Comparison of ENCODE assay signal across 16 cellular contexts in the genomic region with DNA sequence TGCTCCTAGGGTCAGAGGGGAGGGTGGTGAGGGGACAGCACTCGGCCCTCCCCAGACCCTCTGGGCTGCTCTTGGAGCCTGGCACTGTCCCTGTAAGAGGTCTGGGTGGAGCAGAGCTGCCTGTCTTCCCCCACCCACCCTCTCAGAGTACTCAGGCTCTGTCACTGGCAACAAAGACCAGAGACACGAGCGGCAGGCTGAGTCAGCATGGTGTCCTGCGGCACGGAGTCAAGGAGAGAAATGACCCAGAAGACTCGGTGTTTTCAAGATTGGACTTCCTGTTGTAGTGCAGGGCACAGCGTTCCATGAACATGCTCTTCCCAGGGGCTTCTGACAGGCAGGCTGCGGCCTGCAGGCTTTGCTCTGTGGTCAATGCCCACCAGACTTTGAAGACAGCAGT. TPM values are rescaled to one million over a fixed set of nuclear protein-coding genes. Genes with fewer than 3 reads are reported as not detected.
"Had no signal": no experiment of that assay in that cellular context is flagged by ENCODE, and none has a peak within 500 bp of the region (broad histone marks: within the 10 kb centered on the region; RNA-seq: fewer than 3 reads in every experiment).

No MANE protein-coding gene starts in this region.

- H3K4me1 Mint-ChIP-seq: activated CD4-positive, alpha-beta T cell treated with anti-CD3 and anti-CD28 coated beads, Interleukin-2, amount 10 ng/mL, durations not matched to agents 7 days and 5 days; mesothelial cell of epicardium had no signal

- H3K9me3 ChIP-seq: spleen, thoracic aorta had no signal

- ATAC-seq: sciatic nerve; stimulated activated naive CD8-positive, alpha-beta T cell treated with anti-CD3 and anti-CD28 coated beads, Interleukin-15, amount 100 ng/mL, for 72 hours had no signal

- H3K27ac Mint-ChIP-seq: activated CD4-positive, alpha-beta T cell treated with anti-CD3 and anti-CD28 coated beads, Interleukin-2, amount 10 ng/mL, durations not matched to agents 7 days and 5 days; activated naive CD8-positive, alpha-beta T cell treated with anti-CD3 and anti-CD28 coated beads, Interleukin-2, amount 10 ng/mL, durations not matched to agents 7 days and 5 days; dendritic cell treated with granulocyte-macrophage colony-stimulating factor and Interleukin-4, amounts not matched to agents 40 ng/mL and 50 ng/mL, for 4 days; mesothelial cell of epicardium; T-helper 2 cell treated with Interferon-gamma antibody and Interleukin-4, amounts not matched to agents 5 μg/mL and 100 μg/mL, for 36 hours had no signal

- H3K36me3 ChIP-seq: thoracic aorta had no signal

- DNase-seq: activated CD4-positive, alpha-beta T cell treated with anti-CD3 and anti-CD28 coated beads, Interleukin-2, amount 10 ng/mL, durations not matched to agents 7 days and 5 days; activated naive CD4-positive, alpha-beta T cell; activated naive CD8-positive, alpha-beta T cell treated with anti-CD3 and anti-CD28 coated beads, Interleukin-2, amount 10 ng/mL, durations not matched to agents 7 days and 5 days; activated T-cell treated with anti-CD3 and anti-CD28 coated beads for 4 hours; effector memory CD4-positive, alpha-beta T cell; foreskin melanocyte; stimulated activated naive CD8-positive, alpha-beta T cell treated with anti-CD3 and anti-CD28 coated beads, Interleukin-15, amount 100 ng/mL, for 72 hours had no signal

- H3K27ac ChIP-seq: epithelial cell of prostate, spleen, thoracic aorta had no signal

- H3K4me3 Mint-ChIP-seq: activated CD4-positive, alpha-beta T cell treated with anti-CD3 and anti-CD28 coated beads, Interleukin-2, amount 10 ng/mL, durations not matched to agents 7 days and 5 days; activated naive CD8-positive, alpha-beta T cell treated with anti-CD3 and anti-CD28 coated beads, Interleukin-2, amount 10 ng/mL, durations not matched to agents 7 days and 5 days; central memory CD8-positive, alpha-beta T cell; dendritic cell treated with granulocyte-macrophage colony-stimulating factor and Interleukin-4, amounts not matched to agents 40 ng/mL and 50 ng/mL, for 4 days; mesothelial cell of epicardium; neural crest cell; stimulated activated naive CD8-positive, alpha-beta T cell treated with anti-CD3 and anti-CD28 coated beads, Interleukin-15, amount 100 ng/mL, for 72 hours; T-helper 2 cell treated with Interferon-gamma antibody and Interleukin-4, amounts not matched to agents 5 μg/mL and 100 μg/mL, for 36 hours had no signal

- H3K4me3 ChIP-seq: spleen, thoracic aorta had no signal

- H3K9me3 Mint-ChIP-seq: activated CD4-positive, alpha-beta T cell treated with anti-CD3 and anti-CD28 coated beads, Interleukin-2, amount 10 ng/mL, durations not matched to agents 7 days and 5 days; activated naive CD8-positive, alpha-beta T cell treated with anti-CD3 and anti-CD28 coated beads, Interleukin-2, amount 10 ng/mL, durations not matched to agents 7 days and 5 days; central memory CD8-positive, alpha-beta T cell; dendritic cell treated with granulocyte-macrophage colony-stimulating factor and Interleukin-4, amounts not matched to agents 40 ng/mL and 50 ng/mL, for 4 days; mesothelial cell of epicardium; neural crest cell; stimulated activated naive CD8-positive, alpha-beta T cell treated with anti-CD3 and anti-CD28 coated beads, Interleukin-15, amount 100 ng/mL, for 72 hours; T-helper 2 cell treated with Interferon-gamma antibody and Interleukin-4, amounts not matched to agents 5 μg/mL and 100 μg/mL, for 36 hours had no signal

RNA-seq across cellular contexts. Expression of a gene that starts 19.9 kb away (rescaled TPM):
- total RNA-seq: activated CD4-positive, alpha-beta T cell treated with anti-CD3 and anti-CD28 coated beads, Interleukin-2, amount 10 ng/mL, durations not matched to agents 7 days and 5 days; activated naive CD8-positive, alpha-beta T cell treated with anti-CD3 and anti-CD28 coated beads, Interleukin-2, amount 10 ng/mL, durations not matched to agents 7 days and 5 days; mesothelial cell of epicardium; neural crest cell had no signal
